8 cellular contexts compared by ENCODE assay signal in genomic region chr19:38374332-38375097, GRCh38. TPM values are rescaled to one million over a fixed set of nuclear protein-coding genes. Genes with fewer than 3 reads are reported as not detected.
A peak's percentile ranks its signal among the peaks of the same experiment; 100 is the strongest.
DNase-seq lines count a peak whose midpoint lies in the region; ATAC-seq and TF ChIP-seq lines count a peak whose summit lies in the region.

Gene PSMD8, plus strand, starts transcription at chr19:38374571. Its CDS starts 31 bp downstream, at chr19:38374602.

- peak within 1 kb of the TSS; percentile 80 for H3K9ac ChIP-seq in SU-DHL-6 (ENCODE audit: low read length)

- peak within 1 kb of the TSS; percentile 68 for H2AFZ ChIP-seq in SU-DHL-6 (ENCODE audit: low read depth, low read length, severe bottlenecking)

- TF ChIP-seq CTCF in GM12872 (IDR thresholded peaks at IDR 0.05; ENCODE audit: insufficient read depth, low read depth, low read length), result 0 out of 3 replicates have a peak, but pooled peaks have one; percentile 19
- no peak for TF ChIP-seq CTCF in SU-DHL-6 (IDR thresholded peaks at IDR 0.05; ENCODE audit: insufficient read depth, low read length, poor library complexity, severe bottlenecking)
- peak; percentile 38 for TF ChIP-seq CTCF in osteocyte (IDR thresholded peaks at IDR 0.05)

- peaks cover 26% of the 10 kb centered on the region for H3K79me2 ChIP-seq in SU-DHL-6 (ENCODE audit: insufficient read depth, low read length)

- intact Hi-C loops in head of caudate nucleus (cut with DNase I), result loop anchor here (1.0 kb wide), 1 partner anchor 38 kb away; no protein-coding TSS in a partner anchor

- under 1% methylated on average over 65 of the region's 65 CpGs for WGBS in thymus

- H3F3A ChIP-seq in SU-DHL-6 (ENCODE audit: insufficient read depth), result no peaks in the 10 kb centered on the region; the same call in 1 of the 2 replicates

- H3K36me3 ChIP-seq in SU-DHL-6 (ENCODE audit: low read length) (no peaks in the 10 kb centered on the region), thymus (ENCODE audit: control insufficient read depth, insufficient read depth) (peaks cover 10% of the 10 kb centered on the region)

- peaks cover 23% of the 10 kb centered on the region for H3K4me1 Mint-ChIP-seq in activated naive CD8-positive, alpha-beta T cell treated with anti-CD3 and anti-CD28 coated beads, Interleukin-2, amount 10 ng/mL, durations not matched to agents 7 days and 5 days
- peaks cover 24% of the 10 kb centered on the region for H3K4me1 Mint-ChIP-seq in osteocyte (ENCODE audit: unreplicated experiment)

- H3K4me3 Mint-ChIP-seq in activated naive CD8-positive, alpha-beta T cell treated with anti-CD3 and anti-CD28 coated beads, Interleukin-2, amount 10 ng/mL, durations not matched to agents 7 days and 5 days, result peak within 1 kb of the TSS; percentile 99
- peak within 1 kb of the TSS; percentile 100 for H3K4me3 Mint-ChIP-seq in osteocyte (ENCODE audit: unreplicated experiment)

- H3K27ac Mint-ChIP-seq in activated naive CD8-positive, alpha-beta T cell treated with anti-CD3 and anti-CD28 coated beads, Interleukin-2, amount 10 ng/mL, durations not matched to agents 7 days and 5 days, result peak within 1 kb of the TSS; percentile 98
- H3K27ac Mint-ChIP-seq in osteocyte (ENCODE audit: unreplicated experiment), result peak within 1 kb of the TSS; percentile 99

- peak; percentile 98 for DNase-seq in NCI-H128 (lab: John Stamatoyannopoulos, UW; ENCODE audit: unreplicated experiment)
- peak; percentile 98 for DNase-seq in activated naive CD8-positive, alpha-beta T cell treated with anti-CD3 and anti-CD28 coated beads, Interleukin-2, amount 10 ng/mL, durations not matched to agents 7 days and 5 days
- peak; percentile 99 to 100 (median 100) for DNase-seq in head of caudate nucleus
- peak; percentile 99 for DNase-seq in osteocyte (ENCODE audit: extremely low spot score, unreplicated experiment)

- H3K27me3 Mint-ChIP-seq in activated naive CD8-positive, alpha-beta T cell treated with anti-CD3 and anti-CD28 coated beads, Interleukin-2, amount 10 ng/mL, durations not matched to agents 7 days and 5 days, result peaks cover 2% of the 10 kb centered on the region
- peaks cover 13% of the 10 kb centered on the region for H3K27me3 Mint-ChIP-seq in osteocyte (ENCODE audit: unreplicated experiment)

- peak within 1 kb of the TSS; percentile 93 for H3K4me2 ChIP-seq in SU-DHL-6 (ENCODE audit: low read depth, low read length, poor library complexity, severe bottlenecking)

- no peaks in the 10 kb centered on the region for H3K9me2 ChIP-seq in SU-DHL-6 (replicated peaks; ENCODE audit: insufficient read depth, low read length)

- H3K27me3 ChIP-seq in SU-DHL-6 (ENCODE audit: low read length) (no peaks in the 10 kb centered on the region), thymus (ENCODE audit: control insufficient read depth, insufficient read depth) (no peaks in the 10 kb centered on the region)

- H3K9me3 ChIP-seq in SU-DHL-6 (ENCODE audit: insufficient read depth, low read length) (no peaks in the 10 kb centered on the region), thymus (ENCODE audit: control insufficient read depth) (no peaks in the 10 kb centered on the region)

- H3K9me3 Mint-ChIP-seq in activated naive CD8-positive, alpha-beta T cell treated with anti-CD3 and anti-CD28 coated beads, Interleukin-2, amount 10 ng/mL, durations not matched to agents 7 days and 5 days, result no peaks in the 10 kb centered on the region
- H3K9me3 Mint-ChIP-seq in osteocyte (ENCODE audit: unreplicated experiment), result no peaks in the 10 kb centered on the region

- H3K4me1 ChIP-seq in thymus (ENCODE audit: control insufficient read depth, insufficient read depth, low read length), result peaks cover 9% of the 10 kb centered on the region

- no peaks in the 10 kb centered on the region; the same call in 1 of the 2 replicates for H4K20me1 ChIP-seq in SU-DHL-6 (ENCODE audit: low read depth, low read length)

- ATAC-seq in HG02678 (IDR thresholded peaks at IDR 0.05; ENCODE audit: unreplicated experiment), result peak; percentile 97
- ATAC-seq in activated naive CD8-positive, alpha-beta T cell treated with anti-CD3 and anti-CD28 coated beads, Interleukin-2, amount 10 ng/mL, durations not matched to agents 7 days and 5 days (ENCODE audit: low read depth), result peak; percentile 97

- peaks cover 18% of the 10 kb centered on the region for H3K36me3 Mint-ChIP-seq in activated naive CD8-positive, alpha-beta T cell treated with anti-CD3 and anti-CD28 coated beads, Interleukin-2, amount 10 ng/mL, durations not matched to agents 7 days and 5 days
- H3K36me3 Mint-ChIP-seq in osteocyte (ENCODE audit: unreplicated experiment), result peaks cover 4% of the 10 kb centered on the region

- peak within 1 kb of the TSS; percentile 55 for H3K27ac ChIP-seq in SU-DHL-6 (ENCODE audit: low read depth, low read length)
- peak within 1 kb of the TSS; percentile 93 for H3K27ac ChIP-seq in thymus (ENCODE audit: low read depth)

- H3K4me3 ChIP-seq in SU-DHL-6 (ENCODE audit: insufficient read depth, low read length, poor library complexity, severe bottlenecking), result peak within 1 kb of the TSS; percentile 93
- H3K4me3 ChIP-seq in thymus (ENCODE audit: low read length), result peak within 1 kb of the TSS; percentile 71

- POLR2A ChIA-PET in activated naive CD8-positive, alpha-beta T cell treated with anti-CD3 and anti-CD28 coated beads, Interleukin-2, amount 10 ng/mL, durations not matched to agents 7 days and 5 days (lab: Charles Lee), result interaction anchor here (0.6 to 2.1 kb wide), 29 partner anchors 10 to 556 kb away, joined by 3 to 26 read pairs (median 4); partner anchors contain the start of genes CATSPERG, EIF3K, FAM98C and GGN

RNA-seq across cellular contexts. Expression of gene PSMD8, which starts in this region (rescaled TPM):
- 100 to 1,000 TPM; 127 to 131 TPM for total RNA-seq in activated naive CD8-positive, alpha-beta T cell treated with anti-CD3 and anti-CD28 coated beads, Interleukin-2, amount 10 ng/mL, durations not matched to agents 7 days and 5 days
- 162 and 166 TPM in 2 replicates for total RNA-seq in osteocyte
- polyA plus RNA-seq in thymus, result 64.5 TPM

Comparison
In these comparisons a context has a peak if more than half of its experiments do, and no peak if none do; other contexts are left out.
1. Peak in every context shown above with its lines: DNase-seq, ATAC-seq, H3K4me3 ChIP-seq and H3K27ac ChIP-seq.